ENCODE assay signal across 9 cellular contexts in genomic region chr5:153551537-153552079, GRCh38.
A peak's percentile ranks its signal among the peaks of the same experiment; 100 is the strongest.
DNase-seq lines count a peak whose midpoint lies in the region; FAIRE-seq and TF ChIP-seq lines count a peak whose summit lies in the region.
"Had no signal": no experiment of that assay in that cellular context is flagged by ENCODE, and none has a peak within 500 bp of the region (broad histone marks: within the 10 kb centered on the region; RNA-seq: fewer than 3 reads in every experiment).

No MANE protein-coding gene starts in this region.

- no peaks in the 10 kb centered on the region for H3K79me2 ChIP-seq in neural progenitor cell (ENCODE audit: low read depth)

- DNase-seq in Ammon's horn (ENCODE audit: low spot score) (peak; percentile 30), NCI-H226 (peak; percentile 97), endodermal cell (peak; percentile 62), neural progenitor cell (ENCODE audit: low spot score) (peak; percentile 18), SKM-1 (lab: John Stamatoyannopoulos, UW; ENCODE audit: unreplicated experiment) (no peak), T-helper 2 cell (no peak), small intestine (no peak)
- no peak for DNase-seq in activated CD4-positive, CD25-positive, alpha-beta regulatory T cell (lab: John Stamatoyannopoulos, UW)
- DNase-seq: NCI-H510A had no signal

- WGBS in endodermal cell (ENCODE audit: insufficient coverage in 1 of 2, insufficient read length in 1 of 2), 2 experiments: 67% methylated on average over 1 of the region's 1 CpG; no CpG with 5 or more reads in 1 of the 2 experiments
- WGBS in small intestine, 3 donors: 8 to 21% (median 18%) methylated on average over 1 of the region's 1 CpG

- FAIRE-seq in small intestine (lab: Jason Lieb, UNC): no peak

- H3K4me1 Mint-ChIP-seq in endodermal cell: peaks cover 8% of the 10 kb centered on the region
- H3K4me1 Mint-ChIP-seq in neural progenitor cell: peaks cover 46% of the 10 kb centered on the region

- no peaks in the 10 kb centered on the region for H3K27me3 Mint-ChIP-seq in endodermal cell (ENCODE audit: insufficient read depth)
- H3K27me3 Mint-ChIP-seq in neural progenitor cell (ENCODE audit: insufficient read depth, low read depth): peaks cover 5% of the 10 kb centered on the region

- TF ChIP-seq CTCF in endodermal cell (conservative IDR thresholded peaks at IDR 0.05): no peak
- no peak for TF ChIP-seq CTCF in neural progenitor cell (IDR thresholded peaks at IDR 0.05)

- H3K9me3 ChIP-seq in endodermal cell (ENCODE audit: control insufficient read depth, low read length) (no peaks in the 10 kb centered on the region), neural progenitor cell (ENCODE audit: low read depth) (no peaks in the 10 kb centered on the region), small intestine (ENCODE audit: control insufficient read depth, low read depth) (no peaks in the 10 kb centered on the region)

- no peaks in the 10 kb centered on the region for H3K4me1 ChIP-seq in endodermal cell (ENCODE audit: control insufficient read depth, insufficient read depth, low read length)
- H3K4me1 ChIP-seq in neural progenitor cell: peaks cover 11% of the 10 kb centered on the region
- H3K4me1 ChIP-seq in small intestine (ENCODE audit: control insufficient read depth in 2 of 2, insufficient read depth in 1 of 2, low read depth in 1 of 2, low read length in 1 of 2): no peaks in the 10 kb centered on the region

- no peak overlapping the region for H3K9ac ChIP-seq in endodermal cell (ENCODE audit: extremely low read depth, low read length, poor library complexity, severe bottlenecking)
- no peak overlapping the region for H3K9ac ChIP-seq in neural progenitor cell

- no peak overlapping the region for H3K4me2 ChIP-seq in neural progenitor cell

- H3K9me3 Mint-ChIP-seq in endodermal cell: no peaks in the 10 kb centered on the region
- H3K9me3 Mint-ChIP-seq in neural progenitor cell: no peaks in the 10 kb centered on the region

- H4K20me1 ChIP-seq in neural progenitor cell (ENCODE audit: low read depth): no peaks in the 10 kb centered on the region

- H3F3A ChIP-seq in neural progenitor cell (ENCODE audit: low read depth): no peaks in the 10 kb centered on the region

- H2AFZ ChIP-seq in neural progenitor cell (replicated peaks): no peak overlapping the region

- H3K4me3 Mint-ChIP-seq in endodermal cell: no peak overlapping the region
- no peak overlapping the region for H3K4me3 Mint-ChIP-seq in neural progenitor cell

- no peaks in the 10 kb centered on the region for H3K27me3 ChIP-seq in endodermal cell (ENCODE audit: control insufficient read depth, insufficient read depth, low read length, poor library complexity, severe bottlenecking)
- H3K27me3 ChIP-seq in neural progenitor cell: no peaks in the 10 kb centered on the region
- no peaks in the 10 kb centered on the region for H3K27me3 ChIP-seq in small intestine (ENCODE audit: control insufficient read depth in 2 of 2, insufficient read depth in 2 of 2, low read length in 2 of 2)

- H3K36me3 ChIP-seq in endodermal cell (ENCODE audit: control insufficient read depth, insufficient read depth, low read length): no peaks in the 10 kb centered on the region
- no peaks in the 10 kb centered on the region for H3K36me3 ChIP-seq in neural progenitor cell
- H3K36me3 ChIP-seq in small intestine (ENCODE audit: control insufficient read depth in 2 of 2, insufficient read depth in 2 of 2, low read length in 2 of 2): no peaks in the 10 kb centered on the region

- H3K36me3 Mint-ChIP-seq in endodermal cell (ENCODE audit: low read depth) (no peaks in the 10 kb centered on the region), neural progenitor cell (peaks cover 2% of the 10 kb centered on the region)

- H3K27ac Mint-ChIP-seq in endodermal cell (peak overlapping the region; percentile 33), neural progenitor cell (peak overlapping the region; percentile 97)

- no peak overlapping the region for H3K4me3 ChIP-seq in endodermal cell (ENCODE audit: low read length)
- no peak overlapping the region for H3K4me3 ChIP-seq in neural progenitor cell
- no peak overlapping the region for H3K4me3 ChIP-seq in small intestine (ENCODE audit: low read depth in 1 of 2, low read length in 2 of 2)

- peak overlapping the region; percentile 95 for H3K27ac ChIP-seq in endodermal cell (ENCODE audit: low read depth, low read length)
- no peak overlapping the region for H3K27ac ChIP-seq in neural progenitor cell
- no peak overlapping the region for H3K27ac ChIP-seq in small intestine (ENCODE audit: low read depth in 1 of 2, low read length in 1 of 2)

Comparison
In these comparisons a context has a peak if more than half of its experiments do, and no peak if none do; other contexts are left out.
1. DNase-seq: peak in Ammon's horn (single experiment), NCI-H226 (single experiment), endodermal cell (single experiment) and neural progenitor cell (single experiment); none in SKM-1 (single experiment), activated CD4-positive, CD25-positive, alpha-beta regulatory T cell (0 of 4), T-helper 2 cell (0 of 5) and small intestine (single experiment).